8 cellular contexts compared by ENCODE assay signal in the genomic region with DNA sequence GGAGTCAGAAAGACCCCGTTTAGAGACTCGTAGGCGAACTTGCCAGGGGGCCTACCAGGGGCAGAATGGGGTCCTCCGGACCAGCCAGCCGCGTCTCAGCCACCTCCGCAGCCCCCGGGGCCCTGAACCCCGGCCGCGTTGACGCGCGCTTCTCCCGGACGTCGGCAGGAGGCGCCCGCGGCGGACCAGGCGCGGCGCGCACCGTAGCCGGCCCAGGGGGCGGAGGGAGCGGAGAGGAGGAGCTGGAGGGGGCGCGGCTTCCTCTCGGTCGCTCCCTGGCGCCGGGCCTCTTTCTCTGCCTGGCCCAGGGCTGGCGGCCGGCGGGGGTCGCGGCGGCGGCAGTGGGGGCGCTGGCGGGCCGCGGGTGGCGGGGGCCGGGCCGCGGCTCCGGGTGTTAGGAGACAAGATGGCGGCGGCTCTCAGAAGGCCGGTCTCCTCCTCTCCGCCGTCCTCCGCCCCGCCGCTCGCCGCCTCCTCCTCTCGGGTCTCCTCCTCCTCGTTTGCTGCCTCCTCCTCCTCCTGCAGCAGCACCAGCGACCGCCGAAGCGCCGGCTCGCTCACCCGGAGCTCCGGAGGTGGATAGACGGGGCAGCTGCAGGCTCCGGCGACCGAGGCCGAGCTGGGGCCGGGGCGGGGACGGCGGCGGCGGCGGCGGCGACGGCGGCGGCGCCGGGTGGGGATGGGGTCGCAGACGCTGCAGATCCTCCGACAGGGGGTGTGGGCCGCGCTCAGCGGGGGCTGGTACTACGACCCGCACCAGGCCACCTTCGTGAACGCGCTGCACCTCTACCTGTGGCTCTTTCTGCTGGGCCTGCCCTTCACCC. TPM values are rescaled to one million over a fixed set of nuclear protein-coding genes. Genes with fewer than 3 reads are reported as not detected.
DNase-seq lines count a peak whose midpoint lies in the region; ATAC-seq, FAIRE-seq and TF ChIP-seq lines count a peak whose summit lies in the region.

A gene (plus strand): TSS at position 288 of the 824 bp plus-strand sequence. CDS start 392 bp downstream, at position 680.

- H3K36me3 ChIP-seq in BE2C (peaks cover 6% of the 10 kb centered on the region), HepG2 (replicated peaks in 1 of 2; ENCODE audit: control insufficient read depth in 1 of 2, insufficient read depth in 2 of 2, low read length in 2 of 2) (no peaks in the 10 kb centered on the region)

- peak; percentile 61 for TF ChIP-seq CTCF in BE2C (IDR thresholded peaks at IDR 0.05; ENCODE audit: low read depth, low read length)
- peak; percentile 83 for TF ChIP-seq CTCF in HepG2 (CRISPR knock-in tag; IDR thresholded peaks at IDR 0.05)

- TF ChIP-seq EP300 in HepG2 (IDR thresholded peaks at IDR 0.05; ENCODE audit: low read depth in 2 of 2, low read length in 2 of 2) (no peak), HepG2 (CRISPR knock-in tag; IDR thresholded peaks at IDR 0.05; ENCODE audit: borderline replicate concordance) (no peak)

- CTCF ChIA-PET in HepG2 (lab: Yijun Ruan, JAX; ENCODE audit: low intra/inter-chr PET ratio, low total read pairs) = interaction anchor here (1.1 to 2.1 kb wide), 2 partner anchors 48 to 65 kb away, joined by 6 to 10 read pairs; no protein-coding TSS in a partner anchor

- TF ChIP-seq POLR2A in HepG2 (IDR thresholded peaks at IDR 0.05; ENCODE audit: insufficient read depth in 1 of 2, low read depth in 2 of 2, low read length in 2 of 2) = peak in 1 of 2 experiments; percentile 41; a peak in 1 of 4 replicates

- peaks cover 12% of the 10 kb centered on the region for H3K27me3 Mint-ChIP-seq in dendritic cell treated with granulocyte-macrophage colony-stimulating factor and Interleukin-4, amounts not matched to agents 40 ng/mL and 50 ng/mL, for 4 days

- peaks cover 42% of the 10 kb centered on the region for H3K4me1 Mint-ChIP-seq in dendritic cell treated with granulocyte-macrophage colony-stimulating factor and Interleukin-4, amounts not matched to agents 40 ng/mL and 50 ng/mL, for 4 days (ENCODE audit: low read depth)

- peaks cover 8% of the 10 kb centered on the region for H3K36me3 Mint-ChIP-seq in dendritic cell treated with granulocyte-macrophage colony-stimulating factor and Interleukin-4, amounts not matched to agents 40 ng/mL and 50 ng/mL, for 4 days (ENCODE audit: low read depth)

- peaks cover 11% of the 10 kb centered on the region for H3K4me1 ChIP-seq in BE2C
- H3K4me1 ChIP-seq in HepG2 (ENCODE audit: insufficient read depth, low read length) = peaks cover 55% of the 10 kb centered on the region

- POLR2A ChIA-PET in HepG2 (lab: Yijun Ruan, JAX) = interaction anchor here (1.0 to 1.7 kb wide), 5 partner anchors 13 to 98 kb away, joined by 4 to 10 read pairs (median 7); a partner anchor contains a TSS

- H3K27ac ChIP-seq in HepG2 (ENCODE audit: extremely low read length, insufficient read depth, low read length) = peak within 1 kb of the TSS; percentile 81

- in situ Hi-C loops in HepG2 (cut with HindIII; ENCODE audit: extremely low pct_ligation_motif_present, low pct_unique_long_range_greater_than_20kb) = loop anchor here (5.0 kb wide), 1 partner anchor 55 kb away; no protein-coding TSS in a partner anchor

- BruUV-seq in HepG2 (replicated peaks; lab: Mats Ljungman, UMichigan) = no TSS peak

- H2AFZ ChIP-seq in HepG2 (ENCODE audit: low read length) = peak within 1 kb of the TSS; percentile 100

- peaks cover 43% of the 10 kb centered on the region for H3K79me2 ChIP-seq in HepG2 (ENCODE audit: insufficient read depth, low read length)

- peaks cover 28% of the 10 kb centered on the region for H4K20me1 ChIP-seq in HepG2 (ENCODE audit: insufficient read depth, low read length)

- FAIRE-seq in HepG2 (lab: Jason Lieb, UNC) = no peak

- H3K27me3 ChIP-seq in BE2C (no peaks in the 10 kb centered on the region), HepG2 (ENCODE audit: control insufficient read depth in 1 of 2, insufficient read depth in 2 of 2, low read length in 2 of 2) (no peaks in the 10 kb centered on the region; a peak in 2 of 5 replicates)

- WGBS in HepG2 (ENCODE audit: low lambda C conversion rate) = under 1% methylated on average over 17 of the region's 101 CpGs

- H3K9me3 ChIP-seq in BE2C (no peaks in the 10 kb centered on the region), HepG2 (ENCODE audit: low read length) (no peaks in the 10 kb centered on the region)

- H3K9ac ChIP-seq in HepG2 (ENCODE audit: insufficient read depth, low read depth, low read length) = peak within 1 kb of the TSS; percentile 83

- peak; percentile 89 for TF ChIP-seq RAD21 in HepG2 (CRISPR knock-in tag; IDR thresholded peaks at IDR 0.05)

- peak; percentile 77 for ATAC-seq in HG03439 (IDR thresholded peaks at IDR 0.05; ENCODE audit: unreplicated experiment)
- ATAC-seq in HepG2 = peak; percentile 85

- intact Hi-C loops in dendritic cell treated with granulocyte-macrophage colony-stimulating factor and Interleukin-4, amounts not matched to agents 40 ng/mL and 50 ng/mL, for 4 days (cut with micrococcal nuclease) = loop anchor here (5.0 kb wide), 1 partner anchor 65 kb away; no protein-coding TSS in a partner anchor
- intact Hi-C loops in HepG2 (cut with micrococcal nuclease; ENCODE audit: unreplicated experiment) = loop anchor here (1.0 to 5.0 kb wide), 2 partner anchors 49 to 65 kb away; no protein-coding TSS in a partner anchor

- H3K4me3 Mint-ChIP-seq in dendritic cell treated with granulocyte-macrophage colony-stimulating factor and Interleukin-4, amounts not matched to agents 40 ng/mL and 50 ng/mL, for 4 days = peak within 1 kb of the TSS; percentile 95

- H3K9me3 Mint-ChIP-seq in dendritic cell treated with granulocyte-macrophage colony-stimulating factor and Interleukin-4, amounts not matched to agents 40 ng/mL and 50 ng/mL, for 4 days = no peaks in the 10 kb centered on the region

- H3K4me2 ChIP-seq in HepG2 (ENCODE audit: low read depth, low read length) = peak within 1 kb of the TSS; percentile 88

- peak within 1 kb of the TSS; percentile 89 for H3K4me3 ChIP-seq in BE2C (ENCODE audit: low read depth, low read length)
- peak within 1 kb of the TSS; percentile 92 to 98 (median 96) for H3K4me3 ChIP-seq in HepG2 (replicated peaks in 1 of 3; ENCODE audit: insufficient read depth in 1 of 3, low read depth in 2 of 3, low read length in 3 of 3)

- peak within 1 kb of the TSS; percentile 91 for H3K27ac Mint-ChIP-seq in dendritic cell treated with granulocyte-macrophage colony-stimulating factor and Interleukin-4, amounts not matched to agents 40 ng/mL and 50 ng/mL, for 4 days

- DNase-seq in BE2C (peak; percentile 94), GM19238 (ENCODE audit: insufficient read length, low spot score) (peak; percentile 90), NCI-H526 treated with DMSO at 0.1 percent for 48 hours (lab: John Stamatoyannopoulos, UW) (peak; percentile 75), HepG2 (ENCODE audit: low spot score) (peak; percentile 79)
- peak; percentile 88 for DNase-seq in activated CD4-positive, alpha-beta T cell treated with anti-CD3 and anti-CD28 coated beads, Interleukin-2, amount 50 U/mL, for 1 hour
- DNase-seq in stimulated activated CD4-positive, alpha-beta T cell treated with anti-CD3 and anti-CD28 coated beads, Interleukin-4, amount 100 ng/mL, for 1 hour = peak; percentile 89

TF ChIP-seq in HepG2, 621 proteins besides CTCF, POLR2A, EP300 and RAD21 (continues in another document):
- no peak for TF ChIP-seq ZBTB21 (CRISPR knock-in tag; IDR thresholded peaks at IDR 0.05)
- TF ChIP-seq, protein P1, sequence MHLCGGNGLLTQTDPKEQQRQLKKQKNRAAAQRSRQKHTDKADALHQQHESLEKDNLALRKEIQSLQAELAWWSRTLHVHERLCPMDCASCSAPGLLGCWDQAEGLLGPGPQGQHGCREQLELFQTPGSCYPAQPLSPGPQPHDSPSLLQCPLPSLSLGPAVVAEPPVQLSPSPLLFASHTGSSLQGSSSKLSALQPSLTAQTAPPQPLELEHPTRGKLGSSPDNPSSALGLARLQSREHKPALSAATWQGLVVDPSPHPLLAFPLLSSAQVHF (CRISPR knock-in tag; IDR thresholded peaks at IDR 0.05) = no peak
- no peak for TF ChIP-seq ZNF446 (CRISPR knock-in tag; IDR thresholded peaks at IDR 0.05)
- TF ChIP-seq TSC22D2 (CRISPR knock-in tag; IDR thresholded peaks at IDR 0.05; ENCODE audit: borderline replicate concordance) = no peak
- no peak for TF ChIP-seq SNAI1 (CRISPR knock-in tag; IDR thresholded peaks at IDR 0.05; ENCODE audit: borderline replicate concordance)
- TF ChIP-seq ZMYM4 (CRISPR knock-in tag; IDR thresholded peaks at IDR 0.05) = peak; percentile 94

RNA-seq across cellular contexts. Expression of the gene that starts here (rescaled TPM):
- 25.5 TPM for polyA plus RNA-seq in BE2C (2012; ENCODE audit: insufficient read depth, insufficient read length, low read depth)
- total RNA-seq in HepG2 (2016; rRNA removed; fragmentation: Illumina TruSeq; extraction: Trizol) = 24.9 and 25.8 TPM in 2 replicates
- total RNA-seq in HepG2 (2016; cell fraction: cytosol; rRNA removed; fragmentation: Illumina TruSeq; extraction: Trizol; ENCODE audit: low read depth) = 20.2 and 22.1 TPM in 2 replicates
- total RNA-seq in HepG2 (2016; cell fraction: insoluble cytoplasmic fraction; rRNA removed; fragmentation: Illumina TruSeq; extraction: Trizol) = 21.5 and 23.3 TPM in 2 replicates
- total RNA-seq in HepG2 (2016; cell fraction: membrane; rRNA removed; fragmentation: Illumina TruSeq; extraction: Trizol) = 15.6 and 18.2 TPM in 2 replicates
- total RNA-seq in HepG2 (2016; cell fraction: nucleus; rRNA removed; fragmentation: Illumina TruSeq; extraction: Trizol) = 49.9 and 59.2 TPM in 2 replicates
- polyA plus RNA-seq in HepG2 (2011; rRNA removed) = 25.1 and 30.3 TPM in 2 replicates
- 15.9 and 19.5 TPM in 2 replicates for polyA plus RNA-seq in HepG2 (2011; cell fraction: cytosol; rRNA removed)
- polyA plus RNA-seq in HepG2 (2011; cell fraction: nucleus; rRNA removed) = 30.1 and 32.5 TPM in 2 replicates
- polyA plus RNA-seq in HepG2 (2012) = 12.4 and 12.5 TPM in 2 replicates
- 2.1 and 2.3 TPM in 2 replicates for polyA plus RNA-seq in HepG2 (2016; cell fraction: cytosol; fragmentation: Illumina TruSeq; extraction: Trizol; ENCODE audit: low read depth)
- 14.1 and 16.0 TPM in 2 replicates for polyA plus RNA-seq in HepG2 (2016; cell fraction: insoluble cytoplasmic fraction; fragmentation: Illumina TruSeq; extraction: Trizol; ENCODE audit: low read depth)
- 3.2 and 4.8 TPM in 2 replicates for polyA plus RNA-seq in HepG2 (2016; cell fraction: membrane; fragmentation: Illumina TruSeq; extraction: Trizol; ENCODE audit: low read depth)
- 30.5 and 32.1 TPM in 2 replicates for polyA plus RNA-seq in HepG2 (2016; cell fraction: nucleus; fragmentation: Illumina TruSeq; extraction: Trizol; ENCODE audit: insufficient read depth, low read depth)
- 177 and 200 TPM in 2 replicates for polyA minus RNA-seq in HepG2 (2011; rRNA and poly(A)+ RNA removed; ENCODE audit: low replicate concordance)
- polyA minus RNA-seq in HepG2 (2011; cell fraction: cytosol; rRNA and poly(A)+ RNA removed) = 61.3 and 74.0 TPM in 2 replicates
- 155 and 160 TPM in 2 replicates for polyA minus RNA-seq in HepG2 (2011; cell fraction: nucleus; rRNA and poly(A)+ RNA removed)

Comparison
In these comparisons a context has a peak if more than half of its experiments do, and no peak if none do; other contexts are left out.
1. Peak in every context shown above with its lines: DNase-seq, ATAC-seq, H3K4me3 ChIP-seq and H3K27ac ChIP-seq.